10 cellular contexts compared by ENCODE assay signal in the genomic region with DNA sequence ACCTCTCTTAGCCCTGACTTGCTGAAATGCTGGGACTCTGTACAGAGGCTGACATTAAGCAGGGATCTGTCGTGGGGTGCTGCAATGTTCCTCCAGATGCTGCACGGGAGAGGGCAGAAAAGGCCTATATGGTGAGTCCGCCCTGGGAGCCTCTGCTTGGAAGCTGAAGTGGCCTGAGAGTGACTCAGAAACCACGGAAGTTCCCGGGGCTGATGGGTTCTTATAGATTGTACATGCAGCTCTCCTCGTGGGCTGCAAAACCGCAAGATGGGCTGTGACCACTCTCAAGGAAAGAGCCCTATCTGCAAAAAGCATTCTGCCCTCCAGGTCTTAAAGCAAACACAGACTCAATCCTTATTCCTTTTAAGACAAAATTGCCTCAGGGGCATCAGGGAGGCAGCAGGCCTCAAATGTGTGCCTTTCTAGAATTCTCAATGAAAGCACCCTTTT. TPM values are rescaled to one million over a fixed set of nuclear protein-coding genes. Genes with fewer than 3 reads are reported as not detected.
DNase-seq lines count a peak whose midpoint lies in the region; ATAC-seq and TF ChIP-seq lines count a peak whose summit lies in the region.
"Had no signal": no experiment of that assay in that cellular context is flagged by ENCODE, and none has a peak within 500 bp of the region (broad histone marks: within the 10 kb centered on the region; RNA-seq: fewer than 3 reads in every experiment).

No MANE protein-coding gene starts in this region.

- H3K4me3 Mint-ChIP-seq in activated naive CD8-positive, alpha-beta T cell treated with anti-CD3 and anti-CD28 coated beads, Interleukin-2, amount 10 ng/mL, durations not matched to agents 7 days and 5 days = no peak overlapping the region
- no peak overlapping the region for H3K4me3 Mint-ChIP-seq in naive thymus-derived CD4-positive, alpha-beta T cell
- H3K4me3 Mint-ChIP-seq in immature natural killer cell = no peak overlapping the region
- H3K4me3 Mint-ChIP-seq: activated naive CD4-positive, alpha-beta T cell treated with anti-CD3 and anti-CD28 coated beads for 36 hours had no signal

- no peaks in the 10 kb centered on the region for H3K36me3 Mint-ChIP-seq in activated naive CD8-positive, alpha-beta T cell treated with anti-CD3 and anti-CD28 coated beads, Interleukin-2, amount 10 ng/mL, durations not matched to agents 7 days and 5 days
- H3K36me3 Mint-ChIP-seq in naive thymus-derived CD4-positive, alpha-beta T cell = no peaks in the 10 kb centered on the region
- H3K36me3 Mint-ChIP-seq in immature natural killer cell = no peaks in the 10 kb centered on the region

- H3K27ac Mint-ChIP-seq in activated naive CD8-positive, alpha-beta T cell treated with anti-CD3 and anti-CD28 coated beads, Interleukin-2, amount 10 ng/mL, durations not matched to agents 7 days and 5 days = no peak overlapping the region
- H3K27ac Mint-ChIP-seq in naive thymus-derived CD4-positive, alpha-beta T cell = peak overlapping the region in 1 of 9 donors; percentile 32
- H3K27ac Mint-ChIP-seq in immature natural killer cell = peak overlapping the region in 2 of 6 donors; percentile 8 to 35
- H3K27ac Mint-ChIP-seq: activated naive CD4-positive, alpha-beta T cell treated with anti-CD3 and anti-CD28 coated beads for 36 hours had no signal

- no peaks in the 10 kb centered on the region for H3K79me1 ChIP-seq in IMR-90 (ENCODE audit: low read depth in 1 of 2, low read length in 2 of 2)

- H3K4ac ChIP-seq in IMR-90 (ENCODE audit: low read depth, low read length) = peak overlapping the region; percentile 66; the same call in 1 of the 2 replicates

- POLR2A ChIA-PET in IMR-90 (lab: Charles Lee; ENCODE audit: unreplicated experiment) = no interaction called here
- POLR2A ChIA-PET in activated naive CD8-positive, alpha-beta T cell treated with anti-CD3 and anti-CD28 coated beads, Interleukin-2, amount 10 ng/mL, durations not matched to agents 7 days and 5 days (lab: Charles Lee) = no interaction called here
- POLR2A ChIA-PET in naive thymus-derived CD4-positive, alpha-beta T cell (lab: Charles Lee) = no interaction called here

- peaks cover 24% of the 10 kb centered on the region for H3K4me1 ChIP-seq in IMR-90 (ENCODE audit: control insufficient read depth, insufficient read depth, low read length)
- no peaks in the 10 kb centered on the region for H3K4me1 ChIP-seq in naive thymus-derived CD4-positive, alpha-beta T cell (ENCODE audit: control insufficient read depth in 2 of 2, insufficient read depth in 2 of 2, low read length in 2 of 2)

- TF ChIP-seq POLR2A in IMR-90 (IDR thresholded peaks at IDR 0.05; ENCODE audit: low read depth, low read length) = no peak

- no peak overlapping the region for H3K4me3 ChIP-seq in IMR-90 (ENCODE audit: insufficient read depth, low read depth, low read length)
- H3K4me3 ChIP-seq in naive thymus-derived CD4-positive, alpha-beta T cell (ENCODE audit: low read length) = no peak overlapping the region

- CTCF ChIA-PET in IMR-90 (lab: Yijun Ruan, JAX) = no interaction called here
- CTCF ChIA-PET in naive thymus-derived CD4-positive, alpha-beta T cell (lab: Charles Lee) = interaction anchor here (1.0 kb wide), 1 partner anchor 25 kb away, joined by 3 read pairs; no protein-coding TSS in a partner anchor

- DNase-seq in GDM1 (lab: John Stamatoyannopoulos, UW) (peak; percentile 91), IMR-90 (peak; percentile 93), NCI-H2029 (lab: John Stamatoyannopoulos, UW) (no peak), NCI-H2107 treated with DMSO at 0.1 percent for 48 hours (lab: John Stamatoyannopoulos, UW; ENCODE audit: unreplicated experiment) (no peak), immature natural killer cell (no peak)
- no peak for DNase-seq in activated naive CD8-positive, alpha-beta T cell treated with anti-CD3 and anti-CD28 coated beads, Interleukin-2, amount 10 ng/mL, durations not matched to agents 7 days and 5 days
- DNase-seq in naive thymus-derived CD4-positive, alpha-beta T cell = no peak
- DNase-seq: activated naive CD4-positive, alpha-beta T cell treated with anti-CD3 and anti-CD28 coated beads for 36 hours; NCI-H1092 treated with DMSO at 0.1 percent for 48 hours had no signal

- 0 out of 2 replicates have a peak overlapping the region, but pooled peaks have one; percentile 34 for H3K14ac ChIP-seq in IMR-90 (replicated peaks; ENCODE audit: low read depth, low read length)

- H4K20me1 ChIP-seq in IMR-90 (ENCODE audit: insufficient read depth, low read length) = no peaks in the 10 kb centered on the region

- no peak overlapping the region for H3K9ac ChIP-seq in IMR-90 (ENCODE audit: low read depth, low read length)

- WGBS in IMR-90 (ENCODE audit: extremely low coverage in 2 of 2, insufficient read length in 1 of 2), 2 experiments = 38% methylated on average over 4 of the region's 7 CpGs; no CpG with 5 or more reads in 1 of the 2 experiments

- BruUV-seq in IMR-90 (replicated peaks; lab: Mats Ljungman, UMichigan) = no TSS peak

- no peaks in the 10 kb centered on the region for H3K36me3 ChIP-seq in IMR-90 (ENCODE audit: control insufficient read depth, insufficient read depth, low read length)
- H3K36me3 ChIP-seq in naive thymus-derived CD4-positive, alpha-beta T cell (ENCODE audit: control insufficient read depth in 2 of 3, insufficient read depth in 3 of 3, low read length in 3 of 3) = no peaks in the 10 kb centered on the region

- peak overlapping the region; percentile 78 for H4K91ac ChIP-seq in IMR-90 (ENCODE audit: insufficient read depth, low read depth, low read length)

- no peak overlapping the region for H3K56ac ChIP-seq in IMR-90 (ENCODE audit: extremely low read depth, insufficient read depth, low read length)

- H2BK5ac ChIP-seq in IMR-90 (ENCODE audit: low read depth, low read length, poor library complexity, severe bottlenecking) = no peak overlapping the region

- H2BK15ac ChIP-seq in IMR-90 (ENCODE audit: low read depth, low read length) = no peak overlapping the region

- H3K9me3 Mint-ChIP-seq in activated naive CD8-positive, alpha-beta T cell treated with anti-CD3 and anti-CD28 coated beads, Interleukin-2, amount 10 ng/mL, durations not matched to agents 7 days and 5 days = no peaks in the 10 kb centered on the region
- no peaks in the 10 kb centered on the region for H3K9me3 Mint-ChIP-seq in naive thymus-derived CD4-positive, alpha-beta T cell
- H3K9me3 Mint-ChIP-seq in immature natural killer cell = no peaks in the 10 kb centered on the region
- H3K9me3 Mint-ChIP-seq: activated naive CD4-positive, alpha-beta T cell treated with anti-CD3 and anti-CD28 coated beads for 36 hours had no signal

- no peak overlapping the region for H3K4me2 ChIP-seq in IMR-90 (ENCODE audit: low read depth, low read length)

- peak overlapping the region; percentile 24 for H3K27ac ChIP-seq in IMR-90 (ENCODE audit: insufficient read depth, low read length)
- H3K27ac ChIP-seq in naive thymus-derived CD4-positive, alpha-beta T cell (ENCODE audit: low read depth, low read length) = no peak overlapping the region

- H3K27me3 Mint-ChIP-seq in activated naive CD8-positive, alpha-beta T cell treated with anti-CD3 and anti-CD28 coated beads, Interleukin-2, amount 10 ng/mL, durations not matched to agents 7 days and 5 days = peaks cover 9% of the 10 kb centered on the region
- H3K27me3 Mint-ChIP-seq in naive thymus-derived CD4-positive, alpha-beta T cell = peaks cover 0 to 21% (median 0%) of the 10 kb centered on the region in 5 donors
- no peaks in the 10 kb centered on the region for H3K27me3 Mint-ChIP-seq in immature natural killer cell (ENCODE audit: low read depth in 3 of 3)

- dilution Hi-C loops in IMR-90 (cut with HindIII; ENCODE audit: low sequenced_read_pairs, unreplicated experiment) = no loop called here

- peak overlapping the region; percentile 10 for H3K18ac ChIP-seq in IMR-90 (ENCODE audit: low read depth, low read length)

- TF ChIP-seq CTCF in IMR-90 (conservative IDR thresholded peaks at IDR 0.05; ENCODE audit: low read depth, low read length) = 0 out of 2 replicates have a peak, but pooled peaks have one; percentile 3

- peak overlapping the region; percentile 60 for H2AFZ ChIP-seq in IMR-90 (replicated peaks; ENCODE audit: low read length, poor library complexity)

- H4K8ac ChIP-seq in IMR-90 (ENCODE audit: low read depth in 2 of 2, low read length in 2 of 2) = peak overlapping the region; percentile 44 to 89; a peak in 3 of 4 replicates

- H3K9me3 ChIP-seq in IMR-90 (ENCODE audit: control insufficient read depth, insufficient read depth, low read length) = no peaks in the 10 kb centered on the region
- no peaks in the 10 kb centered on the region for H3K9me3 ChIP-seq in naive thymus-derived CD4-positive, alpha-beta T cell (ENCODE audit: control insufficient read depth in 2 of 3, low read length in 3 of 3)

- intact Hi-C loops in IMR-90 (cut with micrococcal nuclease) = no loop called here
- intact Hi-C loops in naive thymus-derived CD4-positive, alpha-beta T cell (cut with micrococcal nuclease) = no loop called here

- H3K4me1 Mint-ChIP-seq in activated naive CD8-positive, alpha-beta T cell treated with anti-CD3 and anti-CD28 coated beads, Interleukin-2, amount 10 ng/mL, durations not matched to agents 7 days and 5 days = peaks cover 5% of the 10 kb centered on the region
- peaks cover under 1 to 10% (median 2%) of the 10 kb centered on the region in 7 donors for H3K4me1 Mint-ChIP-seq in naive thymus-derived CD4-positive, alpha-beta T cell
- H3K4me1 Mint-ChIP-seq in immature natural killer cell = peaks cover 10 to 22% of the 10 kb centered on the region in 2 donors

- in situ Hi-C loops in IMR-90 (cut with MboI; ENCODE audit: low sequenced_read_pairs) = no loop called here

- H3K9me1 ChIP-seq in IMR-90 (ENCODE audit: insufficient read depth, low read length) = peaks cover 6% of the 10 kb centered on the region

- no peak overlapping the region for H3K23ac ChIP-seq in IMR-90 (ENCODE audit: low read depth, low read length)

- H2BK20ac ChIP-seq in IMR-90 (ENCODE audit: low read depth, low read length) = peak overlapping the region; percentile 54

- no peaks in the 10 kb centered on the region for H3K27me3 ChIP-seq in IMR-90 (ENCODE audit: control insufficient read depth, insufficient read depth, low read length)
- H3K27me3 ChIP-seq in naive thymus-derived CD4-positive, alpha-beta T cell (ENCODE audit: control insufficient read depth in 2 of 2, insufficient read depth in 2 of 2, low read length in 2 of 2) = no peaks in the 10 kb centered on the region

- TF ChIP-seq RAD21 in IMR-90 (IDR thresholded peaks at IDR 0.05; ENCODE audit: low read length) = peak; percentile 28; the same call in 1 of the 2 replicates

- H4K5ac ChIP-seq in IMR-90 (ENCODE audit: low read depth, low read length) = peak overlapping the region; percentile 9

- no peak overlapping the region for H2AK5ac ChIP-seq in IMR-90 (ENCODE audit: low read depth, low read length)

- H2BK120ac ChIP-seq in IMR-90 (ENCODE audit: low read depth, low read length) = peak overlapping the region; percentile 44; the same call in 1 of the 2 replicates

- ATAC-seq in IMR-90 (ENCODE audit: low read depth) (peak; percentile 75), HG03196 (IDR thresholded peaks at IDR 0.05; ENCODE audit: unreplicated experiment) (no peak)
- peak; percentile 50 for ATAC-seq in activated naive CD8-positive, alpha-beta T cell treated with anti-CD3 and anti-CD28 coated beads, Interleukin-2, amount 10 ng/mL, durations not matched to agents 7 days and 5 days (ENCODE audit: low read depth)
- ATAC-seq in naive thymus-derived CD4-positive, alpha-beta T cell = peak; percentile 73

- H2AK9ac ChIP-seq in IMR-90 (replicated peaks; ENCODE audit: low read depth, low read length, poor library complexity) = peak overlapping the region; percentile 18

RNA-seq across cellular contexts. Expression of gene SLC43A3, which starts 5.8 kb away (rescaled TPM):
- total RNA-seq in IMR-90 (2012; rRNA removed) = 10.6 and 12.7 TPM in 2 replicates
- 21.1 and 22.0 TPM in 2 replicates for polyA plus RNA-seq in IMR-90 (2012; rRNA removed)
- 10.0 and 16.3 TPM in 2 replicates for polyA plus RNA-seq in IMR-90 (2012; cell fraction: cytosol; rRNA removed)
- polyA plus RNA-seq in IMR-90 (2012; cell fraction: nucleus; rRNA removed; ENCODE audit: low replicate concordance) = 19.7 and 20.5 TPM in 2 replicates
- total RNA-seq in activated naive CD8-positive, alpha-beta T cell treated with anti-CD3 and anti-CD28 coated beads, Interleukin-2, amount 10 ng/mL, durations not matched to agents 7 days and 5 days = 10 to 100 TPM; 67.4 to 67.8 TPM
- 10 to 100 TPM; 10.5 to 67.9 (median 12.2) TPM for total RNA-seq in naive thymus-derived CD4-positive, alpha-beta T cell
- polyA plus RNA-seq in naive thymus-derived CD4-positive, alpha-beta T cell = 10 to 100 TPM; 10.0 to 16.7 TPM
- polyA plus RNA-seq in immature natural killer cell = 10 to 100 TPM; 11.4 to 17.1 (median 12.4) TPM

RNA-seq across cellular contexts. Expression of gene RTN4RL2, which starts 27.6 kb away (rescaled TPM):
- total RNA-seq in IMR-90 (2012; rRNA removed) = not detected in 2 replicates
- polyA plus RNA-seq in IMR-90 (2012; rRNA removed) (0.83 and 1.5 TPM in 2 replicates), immature natural killer cell (under 1 TPM; 0.38 to 0.71 (median 0.68) TPM)
- polyA plus RNA-seq in IMR-90 (2012; cell fraction: cytosol; rRNA removed) = 1.2 and 2.7 TPM in 2 replicates
- polyA plus RNA-seq in IMR-90 (2012; cell fraction: nucleus; rRNA removed; ENCODE audit: low replicate concordance) = 0.52 and 0.96 TPM in 2 replicates
- total RNA-seq in activated naive CD8-positive, alpha-beta T cell treated with anti-CD3 and anti-CD28 coated beads, Interleukin-2, amount 10 ng/mL, durations not matched to agents 7 days and 5 days = 1 to 10 TPM in 1 of 2 experiments, under 1 TPM in 1; 0.96 to 1.6 TPM
- total RNA-seq in naive thymus-derived CD4-positive, alpha-beta T cell = under 1 TPM in 3 of 5 experiments, not detected in 2; 0.19 to 0.47 (median 0.27) TPM
- polyA plus RNA-seq in naive thymus-derived CD4-positive, alpha-beta T cell = under 1 TPM; 0.08 to 0.44 TPM

RNA-seq across cellular contexts. Expression of gene PRG2, which starts 42.3 kb away (rescaled TPM):
- not detected in 2 replicates for total RNA-seq in IMR-90 (2012; rRNA removed)
- polyA plus RNA-seq in IMR-90 (2012; rRNA removed) (not detected in 2 replicates), immature natural killer cell (under 1 TPM in 1 of 3 donors, not detected in 2; 0.19 TPM)
- not detected in 2 replicates for polyA plus RNA-seq in IMR-90 (2012; cell fraction: cytosol; rRNA removed)
- polyA plus RNA-seq in IMR-90 (2012; cell fraction: nucleus; rRNA removed; ENCODE audit: low replicate concordance) = 0.10 and 0.17 TPM in 2 replicates
- under 1 TPM in 1 of 2 experiments, not detected in 1; 0.25 TPM for total RNA-seq in activated naive CD8-positive, alpha-beta T cell treated with anti-CD3 and anti-CD28 coated beads, Interleukin-2, amount 10 ng/mL, durations not matched to agents 7 days and 5 days
- total RNA-seq in naive thymus-derived CD4-positive, alpha-beta T cell = 1 to 10 TPM in 1 of 5 experiments, under 1 TPM in 2, not detected in 2; 0.44 to 1.7 (median 0.48) TPM
- not detected for polyA plus RNA-seq in naive thymus-derived CD4-positive, alpha-beta T cell

RNA-seq across cellular contexts. Expression of gene PRG3, which starts 51.8 kb away (rescaled TPM):
- total RNA-seq in IMR-90 (2012; rRNA removed) = not detected in 2 replicates
- polyA plus RNA-seq in IMR-90 (2012; rRNA removed) = not detected in 2 replicates
- polyA plus RNA-seq in IMR-90 (2012; cell fraction: cytosol; rRNA removed) = not detected in 2 replicates
- polyA plus RNA-seq in IMR-90 (2012; cell fraction: nucleus; rRNA removed; ENCODE audit: low replicate concordance) = not detected in 2 replicates
- total RNA-seq in activated naive CD8-positive, alpha-beta T cell treated with anti-CD3 and anti-CD28 coated beads, Interleukin-2, amount 10 ng/mL, durations not matched to agents 7 days and 5 days = not detected
- not detected for total RNA-seq in naive thymus-derived CD4-positive, alpha-beta T cell
- polyA plus RNA-seq in naive thymus-derived CD4-positive, alpha-beta T cell = not detected
- not detected for polyA plus RNA-seq in immature natural killer cell
- total RNA-seq: activated naive CD4-positive, alpha-beta T cell treated with anti-CD3 and anti-CD28 coated beads for 36 hours had no signal

Comparison
In these comparisons a context has a peak if more than half of its experiments do, and no peak if none do; other contexts are left out.
1. DNase-seq: peak in GDM1 (single experiment) and IMR-90 (single experiment); none in activated naive CD8-positive, alpha-beta T cell treated with anti-CD3 and anti-CD28 coated beads, Interleukin-2, amount 10 ng/mL, durations not matched to agents 7 days and 5 days (single experiment), naive thymus-derived CD4-positive, alpha-beta T cell (0 of 9), NCI-H2029 (single experiment), NCI-H2107 treated with DMSO at 0.1 percent for 48 hours (single experiment) and immature natural killer cell (0 of 3).